8 cellular contexts compared by ENCODE assay signal in genomic region chr16:14975418-14976194, GRCh38. TPM values are rescaled to one million over a fixed set of nuclear protein-coding genes. Genes with fewer than 3 reads are reported as not detected.
DNase-seq lines count a peak whose midpoint lies in the region; ATAC-seq and TF ChIP-seq lines count a peak whose summit lies in the region.
"Not testable (repeated sequence)": the region's sequence is repeated elsewhere in the genome, so short reads cannot be mapped to it uniquely, and the experiment has no call there.

No MANE protein-coding gene starts in this region.

- H3F3A ChIP-seq in neural progenitor cell (ENCODE audit: low read depth): not testable (repeated sequence)

- not testable (repeated sequence) for H3K27ac ChIP-seq in neural progenitor cell

- H3K9me3 Mint-ChIP-seq in CD14-positive monocyte, neural progenitor cell: not testable (repeated sequence)

- H3K27me3 Mint-ChIP-seq in CD14-positive monocyte (ENCODE audit: low read depth in 3 of 3); neural progenitor cell (ENCODE audit: insufficient read depth, low read depth): not testable (repeated sequence)

- ATAC-seq in left cardiac atrium: peak; percentile 31 to 64

- DNase-seq in CD14-positive monocyte (ENCODE audit: low spot score) (peak; percentile 53), HAP-1 (ENCODE audit: low spot score in 2 of 2) (peak in 1 of 2 experiments; percentile 19), NCI-H146 (lab: John Stamatoyannopoulos, UW) (peak; percentile 29), astrocyte of the hippocampus (ENCODE audit: low read depth, low spot score) (peak; percentile 19), left cardiac atrium (peak; percentile 55), neural progenitor cell (ENCODE audit: low spot score) (peak; percentile 48)
- peak; percentile 66 for DNase-seq in activated CD4-positive, CD25-positive, alpha-beta regulatory T cell treated with anti-CD3 and anti-CD28 coated beads, Interleukin-2, amount 50 U/mL, for 72 hours
- peak; percentile 31 to 34 for DNase-seq in stimulated activated CD8-positive, alpha-beta memory T cell treated with anti-CD3 and anti-CD28 coated beads, Interleukin-2, amount 100 ng/mL, for 48 hours (ENCODE audit: low read depth in 2 of 2)

- peak overlapping the region; percentile 75 for H2AFZ ChIP-seq in neural progenitor cell (replicated peaks)

- TF ChIP-seq CTCF in CD14-positive monocyte (IDR thresholded peaks at IDR 0.05): not testable (repeated sequence)
- TF ChIP-seq CTCF in neural progenitor cell (IDR thresholded peaks at IDR 0.05): peak; percentile 2

- not testable (repeated sequence) for H3K9me3 ChIP-seq in HAP-1; neural progenitor cell (ENCODE audit: low read depth)

- H3K4me3 Mint-ChIP-seq in CD14-positive monocyte (peak overlapping the region; percentile 90 to 92), neural progenitor cell (peak overlapping the region; percentile 93)

- in situ Hi-C loops in HAP-1 (cut with MboI; ENCODE audit: low sequenced_read_pairs): not testable (repeated sequence)

- H3K4me3 ChIP-seq in HAP-1 (peak overlapping the region; percentile 79), neural progenitor cell (peak overlapping the region; percentile 72)

- peaks cover 54% of the 10 kb centered on the region for H3K79me2 ChIP-seq in neural progenitor cell (ENCODE audit: low read depth)

- H3K4me1 Mint-ChIP-seq in CD14-positive monocyte: peaks cover 26% of the 10 kb centered on the region
- not testable (repeated sequence) for H3K4me1 Mint-ChIP-seq in neural progenitor cell

- not testable (repeated sequence) for H3K36me3 ChIP-seq in HAP-1 (replicated peaks); neural progenitor cell

- H3K4me2 ChIP-seq in neural progenitor cell: peak overlapping the region; percentile 78

- H3K27ac Mint-ChIP-seq in CD14-positive monocyte: peak overlapping the region; percentile 19 to 91 (median 79)
- not testable (repeated sequence) for H3K27ac Mint-ChIP-seq in neural progenitor cell

- peaks cover 24% of the 10 kb centered on the region for H4K20me1 ChIP-seq in neural progenitor cell (ENCODE audit: low read depth)

- H3K4me1 ChIP-seq in HAP-1, neural progenitor cell: not testable (repeated sequence)

- H3K27me3 ChIP-seq in HAP-1 (ENCODE audit: low read depth); neural progenitor cell: not testable (repeated sequence)

- peak overlapping the region; percentile 36 for H3K9ac ChIP-seq in neural progenitor cell

- intact Hi-C loops in CD14-positive monocyte (cut with micrococcal nuclease); left cardiac atrium (cut with DNase I): not testable (repeated sequence)

- H3K36me3 Mint-ChIP-seq in CD14-positive monocyte: peaks cover 5 to 11% of the 10 kb centered on the region in 2 donors
- H3K36me3 Mint-ChIP-seq in neural progenitor cell: not testable (repeated sequence)

RNA-seq across cellular contexts. Expression of gene PDXDC1, which starts 0.8 kb away (rescaled TPM):
- 10 to 100 TPM; 22.3 to 36.0 TPM for polyA plus RNA-seq in CD14-positive monocyte
- total RNA-seq in left cardiac atrium (100 to 1,000 TPM in 1 of 2 donors, 10 to 100 TPM in 1; 73.8 to 103 TPM), neural progenitor cell (ENCODE audit: low replicate concordance) (68.8 and 69.1 TPM in 2 replicates)

RNA-seq across cellular contexts. Expression of gene NPIPA1, which starts 38.4 kb away (rescaled TPM):
- polyA plus RNA-seq in CD14-positive monocyte: not detected
- total RNA-seq in left cardiac atrium (10 to 100 TPM; 52.2 to 56.3 TPM), neural progenitor cell (ENCODE audit: low replicate concordance) (66.7 and 75.0 TPM in 2 replicates)
